1 cellular context compared by ENCODE assay signal in genomic region chr20:3204124-3204794, GRCh38.
TF ChIP-seq lines count a peak whose summit lies in the region.

Gene DDRGK1, minus strand, starts transcription at chr20:3204682. Its CDS starts 55 bp downstream, at chr20:3204627.

TF ChIP-seq in HepG2, 621 proteins besides CTCF, POLR2A, EP300 and RAD21 (continued from another document and continues in another):
- TF ChIP-seq SNAPC4 (CRISPR knock-in tag; IDR thresholded peaks at IDR 0.05) (no peak; the same call in 1 of the 2 replicates), TRIM24 (CRISPR knock-in tag; IDR thresholded peaks at IDR 0.05) (no peak), ZMYM3 (CRISPR knock-in tag; IDR thresholded peaks at IDR 0.05) (no peak), SNAPC5 (CRISPR knock-in tag; IDR thresholded peaks at IDR 0.05; ENCODE audit: borderline replicate concordance) (peak; percentile 82; the same call in 1 of the 2 replicates), ZFP41 (CRISPR knock-in tag; IDR thresholded peaks at IDR 0.05; ENCODE audit: borderline replicate concordance) (0 out of 2 replicates have a peak, but pooled peaks have one; percentile 52), ZBTB37 (CRISPR knock-in tag; IDR thresholded peaks at IDR 0.05) (0 out of 2 replicates have a peak, but pooled peaks have one; percentile 35), MAFK (conservative IDR thresholded peaks at IDR 0.05 in 1 of 2, IDR thresholded peaks at IDR 0.05 in 1 of 2; ENCODE audit: low read length in 2 of 2) (no peak), SIX4 (CRISPR knock-in tag; IDR thresholded peaks at IDR 0.05) (0 out of 2 replicates have a peak, but pooled peaks have one; percentile 21), ZNF207 (IDR thresholded peaks at IDR 0.05; ENCODE audit: borderline replicate concordance) (no peak), HNF4G (IDR thresholded peaks at IDR 0.05; ENCODE audit: borderline replicate concordance, low read depth, low read length) (no peak), HNF4G (CRISPR knock-in tag; IDR thresholded peaks at IDR 0.05; ENCODE audit: borderline replicate concordance, low read depth) (0 out of 2 replicates have a peak, but pooled peaks have one; percentile 23), PPARG (CRISPR knock-in tag; conservative IDR thresholded peaks at IDR 0.05) (peak; percentile 40; the same call in 1 of the 2 replicates), YEATS4 (CRISPR knock-in tag; IDR thresholded peaks at IDR 0.05; ENCODE audit: borderline replicate concordance) (peak; percentile 93), ZNF816 (CRISPR knock-in tag; IDR thresholded peaks at IDR 0.05; ENCODE audit: borderline replicate concordance) (peak; percentile 96), XRCC5 (optimal IDR thresholded peaks at IDR 0.05; ENCODE audit: low read length) (peak; percentile 49), HNF4A (CRISPR knock-in tag; IDR thresholded peaks at IDR 0.05) (peak; percentile 22; the same call in 1 of the 2 replicates), ZNF790 (CRISPR knock-in tag; IDR thresholded peaks at IDR 0.05; ENCODE audit: borderline replicate concordance) (no peak; the same call in none of the 2 replicates), ZFP62 (CRISPR knock-in tag; IDR thresholded peaks at IDR 0.05) (peak; percentile 90), SYNCRIP (IDR thresholded peaks at IDR 0.05; ENCODE audit: insufficient read depth, low read depth, low read length) (no peak), PCBP1 (IDR thresholded peaks at IDR 0.05; ENCODE audit: borderline replicate concordance, low read depth, low read length) (0 out of 2 replicates have a peak, but pooled peaks have one; percentile 54), ZNF879 (CRISPR knock-in tag; IDR thresholded peaks at IDR 0.05) (no peak), PAF1 (CRISPR knock-in tag; IDR thresholded peaks at IDR 0.05) (no peak), ARID2 (CRISPR knock-in tag; IDR thresholded peaks at IDR 0.05; ENCODE audit: borderline replicate concordance) (peak; percentile 93; the same call in 1 of the 2 replicates), KMT2B (CRISPR knock-in tag; IDR thresholded peaks at IDR 0.05) (peak; percentile 79), SOX13 (IDR thresholded peaks at IDR 0.05) (peak; percentile 45; the same call in 1 of the 2 replicates), SOX13 (CRISPR knock-in tag; conservative IDR thresholded peaks at IDR 0.05 in 1 of 2, IDR thresholded peaks at IDR 0.05 in 1 of 2) (no peak; a peak in 1 of 4 replicates), ZNF564 (CRISPR knock-in tag; IDR thresholded peaks at IDR 0.05) (peak; percentile 84), SALL1 (CRISPR knock-in tag; IDR thresholded peaks at IDR 0.05) (peak; percentile 93), ZFP91 (CRISPR knock-in tag; IDR thresholded peaks at IDR 0.05; ENCODE audit: borderline replicate concordance) (peak; percentile 71), ZBTB38 (CRISPR knock-in tag; IDR thresholded peaks at IDR 0.05) (peak; percentile 79), GPN1 (CRISPR knock-in tag; IDR thresholded peaks at IDR 0.05; ENCODE audit: borderline replicate concordance) (no peak), MAFF (IDR thresholded peaks at IDR 0.05; ENCODE audit: low read depth, low read length) (no peak), MAF1 (CRISPR knock-in tag; IDR thresholded peaks at IDR 0.05; ENCODE audit: borderline replicate concordance) (0 out of 2 replicates have a peak, but pooled peaks have one; percentile 78), GTF2F1 (IDR thresholded peaks at IDR 0.05; ENCODE audit: low read length) (no peak), ZKSCAN8 (CRISPR knock-in tag; IDR thresholded peaks at IDR 0.05; ENCODE audit: borderline replicate concordance) (peak; percentile 68; the same call in 1 of the 2 replicates), ATAD3A (CRISPR knock-in tag; IDR thresholded peaks at IDR 0.05) (no peak), ZBTB39 (CRISPR knock-in tag; IDR thresholded peaks at IDR 0.05) (peak; percentile 88), ZNF749 (CRISPR knock-in tag; IDR thresholded peaks at IDR 0.05; ENCODE audit: borderline replicate concordance) (no peak), KDM5B (CRISPR knock-in tag; IDR thresholded peaks at IDR 0.05; ENCODE audit: borderline replicate concordance) (peak; percentile 94), ZNF432 (CRISPR knock-in tag; IDR thresholded peaks at IDR 0.05; ENCODE audit: borderline replicate concordance) (no peak; the same call in 1 of the 2 replicates), ZNF382 (CRISPR knock-in tag; IDR thresholded peaks at IDR 0.05; ENCODE audit: borderline replicate concordance) (no peak), ZBTB34 (CRISPR knock-in tag; IDR thresholded peaks at IDR 0.05) (peak; percentile 71), ASH2L (IDR thresholded peaks at IDR 0.05; ENCODE audit: insufficient read length, low read depth, low read length) (peak; percentile 87), PHF21A (CRISPR knock-in tag; IDR thresholded peaks at IDR 0.05) (peak; percentile 50; the same call in 1 of the 2 replicates), SP2 (CRISPR knock-in tag; IDR thresholded peaks at IDR 0.05) (peak; percentile 56), NFE2L1 (CRISPR knock-in tag; IDR thresholded peaks at IDR 0.05; ENCODE audit: borderline replicate concordance) (no peak), MED13 (CRISPR knock-in tag; IDR thresholded peaks at IDR 0.05) (no peak; the same call in none of the 2 replicates), SMARCE1 (IDR thresholded peaks at IDR 0.05; ENCODE audit: borderline replicate concordance) (no peak), TCF7L2 (IDR thresholded peaks at IDR 0.05; ENCODE audit: low read depth, low read length) (no peak), POLR2G (IDR thresholded peaks at IDR 0.05; ENCODE audit: low read depth, low read length) (peak; percentile 96), SMAD9 (CRISPR knock-in tag; IDR thresholded peaks at IDR 0.05) (peak; percentile 92), FOXM1 (CRISPR knock-in tag; IDR thresholded peaks at IDR 0.05) (peak; percentile 40; the same call in 1 of the 2 replicates), HOXA9 (CRISPR knock-in tag; IDR thresholded peaks at IDR 0.05; ENCODE audit: borderline replicate concordance) (no peak), ZNF737 (CRISPR knock-in tag; IDR thresholded peaks at IDR 0.05; ENCODE audit: borderline replicate concordance) (peak; percentile 54; the same call in 1 of the 2 replicates), ZNF691 (CRISPR knock-in tag; IDR thresholded peaks at IDR 0.05; ENCODE audit: borderline replicate concordance, low read depth) (peak; percentile 83), WIZ (CRISPR knock-in tag; IDR thresholded peaks at IDR 0.05) (no peak; the same call in 1 of the 2 replicates), BRCA1 (CRISPR knock-in tag; IDR thresholded peaks at IDR 0.05) (peak; percentile 87), THRA (CRISPR knock-in tag; IDR thresholded peaks at IDR 0.05; ENCODE audit: borderline replicate concordance) (peak; percentile 80), POLR2AphosphoS2 (IDR thresholded peaks at IDR 0.05; ENCODE audit: low read depth, low read length) (peak; percentile 80), THAP11 (CRISPR knock-in tag; IDR thresholded peaks at IDR 0.05) (peak; percentile 86)
